8 cellular contexts compared by ENCODE assay signal in genomic region chr1:71081697-71082080, GRCh38. TPM values are rescaled to one million over a fixed set of nuclear protein-coding genes. Genes with fewer than 3 reads are reported as not detected.
DNase-seq lines count a peak whose midpoint lies in the region; ATAC-seq and TF ChIP-seq lines count a peak whose summit lies in the region.

No MANE protein-coding gene starts in this region.

- CTCF ChIA-PET in AG04450 (lab: Charles Lee): interaction anchor here (0.5 to 2.5 kb wide), 10 partner anchors 8 to 1805 kb away, joined by 3 to 24 read pairs (median 4); no protein-coding TSS in a partner anchor

- in situ Hi-C loops in astrocyte of the spinal cord (cut with HindIII; ENCODE audit: low sequenced_read_pairs): no loop called here
- in situ Hi-C loops in GM13977 (cut with MboI; ENCODE audit: low pct_unique_long_range_greater_than_20kb, low sequenced_read_pairs, unreplicated experiment): no loop called here

- intact Hi-C loops in lower leg skin (cut with DNase I; ENCODE audit: low total_unique reads): no loop called here

- TF ChIP-seq CTCF in AG04450 (IDR thresholded peaks at IDR 0.05; ENCODE audit: low read depth, low read length) (no peak), astrocyte of the spinal cord (IDR thresholded peaks at IDR 0.05; ENCODE audit: low read depth, low read length) (no peak), lower leg skin (IDR thresholded peaks at IDR 0.05) (no peak), tibial nerve (IDR thresholded peaks at IDR 0.05) (no peak), GM13977 (IDR thresholded peaks at IDR 0.05; ENCODE audit: extremely low read depth, insufficient read depth, missing control alignments) (no peak)

- no peaks in the 10 kb centered on the region for H3K27me3 ChIP-seq in AG04450 (ENCODE audit: control insufficient read depth, insufficient read depth, low read length)
- no peaks in the 10 kb centered on the region for H3K27me3 ChIP-seq in Karpas-422 (ENCODE audit: low read length)
- H3K27me3 ChIP-seq in tibial nerve: no peaks in the 10 kb centered on the region

- DNase-seq in AG04450 (ENCODE audit: low read depth, low spot score) (no peak), Karpas-422 (no peak), astrocyte of the spinal cord (ENCODE audit: low read depth, low spot score) (no peak), lower leg skin (ENCODE audit: low spot score in 2 of 2) (peak; percentile 15 to 80), tibial nerve (ENCODE audit: low spot score in 2 of 2) (no peak), GM13977 (ENCODE audit: low spot score) (no peak)

- peaks cover 16% of the 10 kb centered on the region for H4K20me1 ChIP-seq in Karpas-422 (ENCODE audit: insufficient read depth, low read depth, low read length)

- H3K27ac ChIP-seq in AG04450 (ENCODE audit: low read depth, low read length) (no peak overlapping the region), Karpas-422 (ENCODE audit: low read length) (no peak overlapping the region), tibial nerve (peak overlapping the region; percentile 80 to 91 (median 84))

- POLR2A ChIA-PET in AG04450 (lab: Yijun Ruan, JAX): interaction anchor here (0.6 to 1.5 kb wide), 3 partner anchors 9 to 936 kb away, joined by 3 to 7 read pairs (median 3); no protein-coding TSS in a partner anchor

- no peak for ATAC-seq in HG03354 (IDR thresholded peaks at IDR 0.05; ENCODE audit: poor library complexity, severe bottlenecking, unreplicated experiment)
- no peak for ATAC-seq in HG03139 (IDR thresholded peaks at IDR 0.05; ENCODE audit: unreplicated experiment)

- peak overlapping the region; percentile 33 for H2AFZ ChIP-seq in Karpas-422 (ENCODE audit: low read length)

- H3K4me3 ChIP-seq in AG04450 (ENCODE audit: low read depth, low read length) (peak overlapping the region; percentile 88), Karpas-422 (ENCODE audit: low read length) (peak overlapping the region; percentile 95), astrocyte of the spinal cord (ENCODE audit: low read depth, low read length) (peak overlapping the region; percentile 98), lower leg skin (ENCODE audit: low read depth, poor library complexity, severe bottlenecking) (no peak overlapping the region), tibial nerve (peak overlapping the region in 3 of 4 donors; percentile 60 to 88 (median 81))

- H3K9me2 ChIP-seq in Karpas-422 (replicated peaks; ENCODE audit: insufficient read depth, low read length): 0 out of 2 replicates have a peak, but pooled peaks cover 6% of the 10 kb centered on the region

- TF ChIP-seq POLR2A in lower leg skin (IDR thresholded peaks at IDR 0.05): no peak
- no peak for TF ChIP-seq POLR2A in tibial nerve (IDR thresholded peaks at IDR 0.05)

- H3K4me1 ChIP-seq in Karpas-422 (ENCODE audit: low read length): peaks cover 30% of the 10 kb centered on the region
- peaks cover 0 to 32% (median 15%) of the 10 kb centered on the region in 4 donors for H3K4me1 ChIP-seq in tibial nerve

- H3K9me3 ChIP-seq in AG04450 (ENCODE audit: control insufficient read depth, insufficient read depth, low read length): no peaks in the 10 kb centered on the region
- H3K9me3 ChIP-seq in Karpas-422 (ENCODE audit: low read length): no peaks in the 10 kb centered on the region
- no peaks in the 10 kb centered on the region for H3K9me3 ChIP-seq in tibial nerve

- H3K36me3 ChIP-seq in Karpas-422 (ENCODE audit: insufficient read depth, low read length): peaks cover 26% of the 10 kb centered on the region; the same call in 1 of the 2 replicates
- peaks cover 0 to 13% (median 0%) of the 10 kb centered on the region in 3 donors for H3K36me3 ChIP-seq in tibial nerve

- H3K4me2 ChIP-seq in Karpas-422 (ENCODE audit: low read depth, low read length, poor library complexity, severe bottlenecking): peak overlapping the region; percentile 94

- no peak for TF ChIP-seq EP300 in tibial nerve (IDR thresholded peaks at IDR 0.05)

- peak overlapping the region; percentile 95 for H3K9ac ChIP-seq in Karpas-422 (ENCODE audit: low read length)

- 66 to 69% methylated on average over 7 of the region's 7 CpGs for WGBS in lower leg skin, 2 donors
- 72 to 75% methylated on average over 7 of the region's 7 CpGs for WGBS in tibial nerve, 2 donors

- peaks cover 40% of the 10 kb centered on the region for H3K79me2 ChIP-seq in Karpas-422 (ENCODE audit: low read length)

RNA-seq across cellular contexts. Expression of gene ZRANB2, which starts 0.9 kb away (rescaled TPM):
- 81.7 and 126 TPM in 2 replicates for polyA plus RNA-seq in AG04450 (2011; rRNA removed)
- polyA minus RNA-seq in AG04450 (2011; rRNA and poly(A)+ RNA removed): 36.0 and 42.1 TPM in 2 replicates
- total RNA-seq in Karpas-422 (2014; rRNA removed; shearing (Covaris generic); ENCODE audit: low replicate concordance): 47.0 and 128 TPM in 2 replicates
- total RNA-seq in lower leg skin: 10 to 100 TPM; 27.3 to 49.9 (median 42.9) TPM
- total RNA-seq in tibial nerve: 100 to 1,000 TPM in 1 of 4 donors, 10 to 100 TPM in 3; 76.5 to 108 (median 96.1) TPM

RNA-seq across cellular contexts. Expression of gene PTGER3, which starts 34.1 kb away (rescaled TPM):
- polyA plus RNA-seq in AG04450 (2011; rRNA removed): not detected in 2 replicates
- not detected in 2 replicates for polyA minus RNA-seq in AG04450 (2011; rRNA and poly(A)+ RNA removed)
- not detected in 2 replicates for total RNA-seq in Karpas-422 (2014; rRNA removed; shearing (Covaris generic); ENCODE audit: low replicate concordance)
- total RNA-seq in lower leg skin (100 to 1,000 TPM in 1 of 4 donors, 10 to 100 TPM in 3; 79.5 to 143 (median 88.6) TPM), tibial nerve (10 to 100 TPM; 11.0 to 76.2 (median 26.7) TPM)

Comparison
In these comparisons a context has a peak if more than half of its experiments do, and no peak if none do; other contexts are left out.
1. DNase-seq: peak in lower leg skin (2 of 2); none in AG04450 (single experiment), Karpas-422 (single experiment), astrocyte of the spinal cord (single experiment), tibial nerve (0 of 2) and GM13977 (single experiment).
2. H3K27ac ChIP-seq: peak in tibial nerve (4 of 4); none in AG04450 (single experiment) and Karpas-422 (single experiment).
3. RNA of gene PTGER3, which starts 34.1 kb away (total RNA-seq): 79.5 to 143 TPM in lower leg skin and 11.0 to 76.2 TPM in tibial nerve; not detected in Karpas-422; every median in the first group is over 10 times any median in the second.